In the genomic region with DNA sequence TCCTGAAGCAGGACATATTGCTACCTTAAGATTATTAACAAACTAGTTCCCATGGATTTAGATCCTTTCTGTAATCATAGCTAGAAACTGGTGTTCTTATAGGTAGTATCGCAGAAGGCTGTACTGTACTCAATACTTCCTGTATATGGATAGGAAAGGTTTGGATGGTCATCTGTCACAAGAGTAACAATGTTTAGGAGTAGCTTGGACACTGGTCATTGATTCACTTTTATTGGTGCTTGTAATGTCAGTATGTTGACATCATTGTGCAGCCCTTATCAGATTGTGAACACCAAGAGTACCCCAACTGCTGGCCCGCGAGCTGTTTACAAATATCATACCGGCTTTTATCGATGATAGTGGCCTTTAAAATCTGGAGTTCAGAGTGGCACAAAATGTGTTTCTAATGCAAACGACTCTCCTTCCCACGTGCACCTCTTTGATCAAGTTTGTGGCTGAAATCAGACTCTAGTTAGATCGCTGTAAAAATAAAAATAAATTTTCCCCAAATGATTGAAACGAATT, we compare ENCODE assay signal across 8 cellular contexts. TPM values are rescaled to one million over a fixed set of nuclear protein-coding genes. Genes with fewer than 3 reads are reported as not detected.
DNase-seq lines count a peak whose midpoint lies in the region; ATAC-seq and TF ChIP-seq lines count a peak whose summit lies in the region.

No MANE protein-coding gene starts in this region.

- intact Hi-C loops in transverse colon (cut with DNase I; ENCODE audit: low total_unique reads), result loop anchor here (10.0 kb wide), 1 partner anchor 241 kb away; no protein-coding TSS in a partner anchor

- TF ChIP-seq CTCF in liver (IDR thresholded peaks at IDR 0.05; ENCODE audit: low read depth, low read length, missing input control) (no peak), transverse colon (IDR thresholded peaks at IDR 0.05) (no peak)

- H3K36me3 Mint-ChIP-seq in activated T-cell treated with anti-CD3 and anti-CD28 coated beads, Interleukin-2, amount 50 U/mL, for 4 hours (ENCODE audit: insufficient read depth), result no peaks in the 10 kb centered on the region

- in situ Hi-C loops in transverse colon (cut with MboI; ENCODE audit: low pct_ligation_motif_present in 1 of 4, low pct_unique_long_range_greater_than_20kb in 1 of 4, low sequenced_read_pairs in 3 of 4), result no loop called here

- H3K36me3 ChIP-seq in liver (ENCODE audit: control insufficient read depth in 4 of 4, insufficient read depth in 3 of 4, low read depth in 1 of 4, low read length in 3 of 4) (no peaks in the 10 kb centered on the region), transverse colon (no peaks in the 10 kb centered on the region)

- DNase-seq in activated T-cell treated with anti-CD3 and anti-CD28 coated beads, Interleukin-2, amount 50 U/mL, for 4 hours, result no peak
- no peak for DNase-seq in activated T-cell treated with anti-CD3 and anti-CD28 coated beads for 4 hours
- no peak for DNase-seq in transverse colon
- DNase-seq in RPMI8226, result no peak
- no peak for DNase-seq in Ammon's horn (ENCODE audit: low spot score)
- DNase-seq in hepatic stellate cell (ENCODE audit: low spot score), result no peak

- no peaks in the 10 kb centered on the region for H3K9me3 Mint-ChIP-seq in activated T-cell treated with anti-CD3 and anti-CD28 coated beads, Interleukin-2, amount 50 U/mL, for 4 hours

- TF ChIP-seq POLR2A in transverse colon (IDR thresholded peaks at IDR 0.05), result no peak

- no peak for ATAC-seq in activated T-cell treated with anti-CD3 and anti-CD28 coated beads, Interleukin-2, amount 50 U/mL, for 4 hours

- H3K27me3 ChIP-seq in liver (ENCODE audit: control insufficient read depth in 4 of 4, insufficient read depth in 4 of 4, low read length in 3 of 4) (no peaks in the 10 kb centered on the region), transverse colon (no peaks in the 10 kb centered on the region)

- 36% methylated on average over 9 of the region's 9 CpGs for WGBS in liver
- 43 to 49% methylated on average over 5 to 9 of the region's 9 CpGs for WGBS in transverse colon (ENCODE audit: low coverage in 1 of 2), 2 donors

- no peaks in the 10 kb centered on the region for H3K27me3 Mint-ChIP-seq in activated T-cell treated with anti-CD3 and anti-CD28 coated beads, Interleukin-2, amount 50 U/mL, for 4 hours (ENCODE audit: low read depth)

- peak overlapping the region; percentile 88 for H3K4me3 Mint-ChIP-seq in activated T-cell treated with anti-CD3 and anti-CD28 coated beads, Interleukin-2, amount 50 U/mL, for 4 hours

- H3K4me1 ChIP-seq in liver (ENCODE audit: control insufficient read depth in 4 of 4, insufficient read depth in 4 of 4, low read length in 3 of 4), result peaks cover 0 to 15% (median 11%) of the 10 kb centered on the region in 4 donors
- H3K4me1 ChIP-seq in transverse colon, result peaks cover 0 to 31% (median 16%) of the 10 kb centered on the region in 4 donors

- peak overlapping the region; percentile 98 for H3K27ac ChIP-seq in angular gyrus (ENCODE audit: low read depth, low read length)
- H3K27ac ChIP-seq in liver (ENCODE audit: low read depth in 1 of 2, low read length in 2 of 2), result peak overlapping the region; percentile 89 to 97
- H3K27ac ChIP-seq in transverse colon, result peak overlapping the region; percentile 90 to 93 (median 92)

- no peak overlapping the region for H3K9ac ChIP-seq in liver (ENCODE audit: low read depth in 1 of 2, low read length in 2 of 2)

- peaks cover 36% of the 10 kb centered on the region for H3K4me1 Mint-ChIP-seq in activated T-cell treated with anti-CD3 and anti-CD28 coated beads, Interleukin-2, amount 50 U/mL, for 4 hours (ENCODE audit: low read depth)

- no peaks in the 10 kb centered on the region for H3K9me3 ChIP-seq in liver (ENCODE audit: control insufficient read depth in 4 of 4, low read length in 3 of 4)
- no peaks in the 10 kb centered on the region for H3K9me3 ChIP-seq in transverse colon

- no peak for TF ChIP-seq RAD21 in liver (IDR thresholded peaks at IDR 0.05)

- no peak for TF ChIP-seq EP300 in transverse colon (IDR thresholded peaks at IDR 0.05; ENCODE audit: low read depth)

- peak overlapping the region; percentile 72 to 94 (median 83) for H3K4me3 ChIP-seq in liver (ENCODE audit: low read depth in 1 of 3, low read length in 3 of 3)
- H3K4me3 ChIP-seq in transverse colon, result peak overlapping the region in 3 of 4 donors; percentile 78 to 82 (median 79)

TF ChIP-seq in liver, 16 proteins besides CTCF, POLR2A, EP300 and RAD21:
- TF ChIP-seq FOXA1 (IDR thresholded peaks at IDR 0.05) (no peak), SP1 (IDR thresholded peaks at IDR 0.05) (no peak), HNF4G (IDR thresholded peaks at IDR 0.05) (no peak), HNF4A (conservative IDR thresholded peaks at IDR 0.05) (no peak), JUND (IDR thresholded peaks at IDR 0.05) (no peak)
- TF ChIP-seq, protein P1, sequence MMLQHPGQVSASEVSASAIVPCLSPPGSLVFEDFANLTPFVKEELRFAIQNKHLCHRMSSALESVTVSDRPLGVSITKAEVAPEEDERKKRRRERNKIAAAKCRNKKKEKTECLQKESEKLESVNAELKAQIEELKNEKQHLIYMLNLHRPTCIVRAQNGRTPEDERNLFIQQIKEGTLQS (IDR thresholded peaks at IDR 0.05), result no peak

RNA-seq across cellular contexts. Expression of gene CDK8, which starts 0.6 kb away (rescaled TPM):
- 10 to 100 TPM; 21.1 to 23.6 (median 23.0) TPM for total RNA-seq in activated T-cell treated with anti-CD3 and anti-CD28 coated beads, Interleukin-2, amount 50 U/mL, for 4 hours
- total RNA-seq in liver (10 to 100 TPM in 1 of 2 donors, 1 to 10 TPM in 1; 7.6 to 10.8 TPM), transverse colon (10 to 100 TPM in 3 of 4 donors, 1 to 10 TPM in 1; 8.6 to 37.4 (median 22.3) TPM)
- 1 to 10 TPM; 3.3 to 5.9 TPM for polyA plus RNA-seq in liver

RNA-seq across cellular contexts. Expression of gene RNF6, which starts 31.2 kb away (rescaled TPM):
- 10 to 100 TPM; 65.7 to 68.5 (median 67.7) TPM for total RNA-seq in activated T-cell treated with anti-CD3 and anti-CD28 coated beads, Interleukin-2, amount 50 U/mL, for 4 hours
- total RNA-seq in liver (10 to 100 TPM; 21.2 to 21.9 TPM), transverse colon (10 to 100 TPM; 10.1 to 26.4 (median 24.5) TPM)
- polyA plus RNA-seq in liver, result 1 to 10 TPM; 8.1 to 8.4 TPM
